8 cellular contexts compared by ENCODE assay signal in the genomic region with DNA sequence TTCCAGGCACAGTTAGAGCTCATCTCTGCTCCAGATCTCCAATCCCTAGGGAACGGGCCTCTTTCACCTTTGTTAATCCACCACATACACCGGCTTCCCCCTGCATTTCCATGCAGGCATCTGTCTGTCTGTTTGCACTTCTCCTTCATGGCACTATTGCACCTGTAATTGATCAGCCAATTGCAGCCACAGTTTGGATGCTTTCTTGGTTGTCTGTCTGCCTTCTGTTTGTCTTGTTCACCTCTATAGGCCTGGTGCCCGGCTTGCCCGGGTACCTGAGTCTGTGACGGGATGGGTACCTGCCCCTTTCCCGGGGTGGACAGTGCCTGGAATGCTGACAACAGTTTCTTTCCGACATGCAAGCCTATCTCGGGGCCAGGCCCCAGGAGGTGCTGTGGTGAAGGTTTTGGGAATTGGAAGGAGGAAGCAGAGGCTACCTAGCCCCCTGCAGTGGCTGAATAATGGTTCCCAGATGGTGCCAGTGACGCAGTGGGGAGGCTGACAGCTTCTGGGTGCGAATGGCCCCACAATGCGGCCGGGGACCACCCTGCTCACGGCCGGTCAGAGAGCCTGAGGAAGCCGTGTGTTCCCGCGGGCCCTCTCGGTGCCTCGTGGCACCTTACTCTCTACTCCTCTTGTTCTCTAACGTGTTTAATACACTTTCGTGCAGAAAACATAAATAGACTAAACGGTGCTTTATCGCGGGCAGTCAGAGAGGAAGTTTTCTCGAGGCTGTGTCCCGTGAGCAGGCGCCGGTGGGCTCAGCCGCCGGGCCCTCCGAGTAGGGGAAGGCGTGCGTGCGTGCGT. TPM values are rescaled to one million over a fixed set of nuclear protein-coding genes. Genes with fewer than 3 reads are reported as not detected.
A peak's percentile ranks its signal among the peaks of the same experiment; 100 is the strongest.
DNase-seq lines count a peak whose midpoint lies in the region; ATAC-seq and TF ChIP-seq lines count a peak whose summit lies in the region.

No MANE protein-coding gene starts in this region.

- H3K27me3 ChIP-seq in esophagus muscularis mucosa, result no peaks in the 10 kb centered on the region

- H3K27ac Mint-ChIP-seq in osteocyte (ENCODE audit: unreplicated experiment), result peak overlapping the region; percentile 34

- H3K36me3 Mint-ChIP-seq in activated T-cell treated with anti-CD3 and anti-CD28 coated beads, Interleukin-2, amount 50 U/mL, for 4 hours (ENCODE audit: insufficient read depth), result no peaks in the 10 kb centered on the region
- H3K36me3 Mint-ChIP-seq in osteocyte (ENCODE audit: unreplicated experiment), result no peaks in the 10 kb centered on the region

- H3K9me3 Mint-ChIP-seq in activated T-cell treated with anti-CD3 and anti-CD28 coated beads, Interleukin-2, amount 50 U/mL, for 4 hours, result no peaks in the 10 kb centered on the region
- H3K9me3 Mint-ChIP-seq in osteocyte (ENCODE audit: unreplicated experiment), result no peaks in the 10 kb centered on the region

- peaks cover 8% of the 10 kb centered on the region for H3K4me1 Mint-ChIP-seq in activated T-cell treated with anti-CD3 and anti-CD28 coated beads, Interleukin-2, amount 50 U/mL, for 4 hours (ENCODE audit: low read depth)
- H3K4me1 Mint-ChIP-seq in osteocyte (ENCODE audit: unreplicated experiment), result peaks cover 20% of the 10 kb centered on the region

- H3K4me1 ChIP-seq in esophagus muscularis mucosa, result peaks cover 4 to 17% (median 14%) of the 10 kb centered on the region in 4 donors

- peaks cover 7% of the 10 kb centered on the region for H3K27me3 Mint-ChIP-seq in activated T-cell treated with anti-CD3 and anti-CD28 coated beads, Interleukin-2, amount 50 U/mL, for 4 hours (ENCODE audit: low read depth)
- H3K27me3 Mint-ChIP-seq in osteocyte (ENCODE audit: unreplicated experiment), result no peaks in the 10 kb centered on the region

- no peak for DNase-seq in activated T-cell treated with anti-CD3 and anti-CD28 coated beads, Interleukin-2, amount 50 U/mL, for 4 hours
- no peak for DNase-seq in activated T-cell treated with anti-CD3 and anti-CD28 coated beads for 4 hours
- DNase-seq in NCI-H69 (lab: John Stamatoyannopoulos, UW), result peak; percentile 65
- peak; percentile 89 for DNase-seq in esophagus muscularis mucosa (ENCODE audit: extremely low spot score)
- DNase-seq in osteocyte (ENCODE audit: extremely low spot score, unreplicated experiment), result peak; percentile 81
- no peak for DNase-seq in HPDE6-E6E7 (ENCODE audit: extremely low spot score)
- no peak for DNase-seq in midbrain (lab: John Stamatoyannopoulos, UW)

- TF ChIP-seq CTCF in esophagus muscularis mucosa (IDR thresholded peaks at IDR 0.05) (no peak), osteocyte (IDR thresholded peaks at IDR 0.05) (no peak)

- peak overlapping the region in 1 of 4 donors; percentile 35 for H3K27ac ChIP-seq in esophagus muscularis mucosa (replicated peaks in 1 of 4)

- 21% methylated on average over 34 of the region's 35 CpGs for WGBS in esophagus muscularis mucosa

- peak overlapping the region; percentile 37 for H3K4me3 Mint-ChIP-seq in activated T-cell treated with anti-CD3 and anti-CD28 coated beads, Interleukin-2, amount 50 U/mL, for 4 hours
- H3K4me3 Mint-ChIP-seq in osteocyte (ENCODE audit: unreplicated experiment), result peak overlapping the region; percentile 70

- no peak for TF ChIP-seq EP300 in esophagus muscularis mucosa (IDR thresholded peaks at IDR 0.05)

- no peak for TF ChIP-seq POLR2A in esophagus muscularis mucosa (IDR thresholded peaks at IDR 0.05; ENCODE audit: low read depth)

- H3K36me3 ChIP-seq in esophagus muscularis mucosa, result no peaks in the 10 kb centered on the region

- intact Hi-C loops in esophagus muscularis mucosa (cut with DNase I), result loop anchor here (1.0 to 10.0 kb wide), 2 partner anchors 108 to 262 kb away; a partner anchor contains a TSS

- H3K9me3 ChIP-seq in esophagus muscularis mucosa, result no peaks in the 10 kb centered on the region

- peak; percentile 8 to 11 for ATAC-seq in activated T-cell treated with anti-CD3 and anti-CD28 coated beads, Interleukin-2, amount 50 U/mL, for 4 hours
- no peak for ATAC-seq in GM19397 (IDR thresholded peaks at IDR 0.05; ENCODE audit: unreplicated experiment)

- H3K4me3 ChIP-seq in esophagus muscularis mucosa, result peak overlapping the region; percentile 60 to 73 (median 62)

RNA-seq across cellular contexts. Expression of a gene that starts 31.3 kb away (rescaled TPM):
- under 1 TPM; 0.15 to 0.63 (median 0.26) TPM for total RNA-seq in activated T-cell treated with anti-CD3 and anti-CD28 coated beads, Interleukin-2, amount 50 U/mL, for 4 hours
- total RNA-seq in esophagus muscularis mucosa (10 to 100 TPM in 2 of 4 donors, 1 to 10 TPM in 2; 6.2 to 11.9 (median 10.5) TPM), osteocyte (7.8 and 11.3 TPM in 2 replicates)

Comparison
In these comparisons a context has a peak if more than half of its experiments do, and no peak if none do; other contexts are left out.
1. DNase-seq: peak in NCI-H69 (single experiment), esophagus muscularis mucosa (single experiment) and osteocyte (single experiment); none in activated T-cell treated with anti-CD3 and anti-CD28 coated beads, Interleukin-2, amount 50 U/mL, for 4 hours (single experiment), activated T-cell treated with anti-CD3 and anti-CD28 coated beads for 4 hours (single experiment), HPDE6-E6E7 (single experiment) and midbrain (single experiment).